In genomic region chr10:26448706-26449435, GRCh38 we compare ENCODE assay signal across 8 cellular contexts.
DNase-seq lines count a peak whose midpoint lies in the region; ATAC-seq lines count a peak whose summit lies in the region.

No MANE protein-coding gene starts in this region.

- ATAC-seq in GM18909 (IDR thresholded peaks at IDR 0.05; ENCODE audit: poor library complexity, unreplicated experiment) (peak; percentile 92), HG02885 (IDR thresholded peaks at IDR 0.05; ENCODE audit: poor library complexity, unreplicated experiment) (peak; percentile 84)

- DNase-seq in T-helper 1 cell (peak; percentile 46 to 88 (median 66)), left kidney (ENCODE audit: low read depth, low spot score) (peak; percentile 1), NCI-H82 (lab: John Stamatoyannopoulos, UW) (no peak), NCI-H510A (lab: John Stamatoyannopoulos, UW) (no peak), HUDEP-2 (lab: John Stamatoyannopoulos, UW; ENCODE audit: unreplicated experiment in 76 of 76) (no peak), retina (no peak)

Comparison
In these comparisons a context has a peak if more than half of its experiments do, and no peak if none do; other contexts are left out.
1. DNase-seq: peak in T-helper 1 cell (5 of 5) and left kidney (single experiment); none in NCI-H82 (single experiment), NCI-H510A (single experiment), HUDEP-2 (0 of 76) and retina (single experiment).